In the genomic region with DNA sequence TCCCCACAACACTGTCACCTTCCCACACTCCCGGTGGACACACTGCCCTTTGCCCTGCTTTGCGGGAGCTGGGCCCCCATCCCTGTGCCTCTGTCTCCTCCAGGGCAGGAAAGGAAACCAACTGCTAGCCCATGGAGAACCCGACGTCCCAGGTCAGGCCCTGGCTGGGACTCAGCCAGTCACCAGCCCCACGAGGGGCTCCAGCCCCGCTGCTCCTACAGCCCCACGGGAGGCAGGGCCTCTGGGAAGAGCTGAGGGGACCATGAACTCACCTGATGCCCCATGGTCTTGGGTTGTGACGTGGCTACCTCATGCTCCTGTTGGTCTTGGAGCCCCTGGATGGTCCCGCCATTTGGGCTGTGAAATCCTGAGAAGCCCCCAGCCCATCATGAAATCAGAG, we compare ENCODE assay signal across 5 cellular contexts. TPM values are rescaled to one million over a fixed set of nuclear protein-coding genes. Genes with fewer than 3 reads are reported as not detected.
A peak's percentile ranks its signal among the peaks of the same experiment; 100 is the strongest.
DNase-seq lines count a peak whose midpoint lies in the region; ATAC-seq, FAIRE-seq and TF ChIP-seq lines count a peak whose summit lies in the region.
"Not testable (repeated sequence)": the region's sequence is repeated elsewhere in the genome, so short reads cannot be mapped to it uniquely, and the experiment has no call there.

No MANE protein-coding gene starts in this region.

- intact Hi-C loops in kidney (cut with DNase I); lower lobe of right lung (cut with DNase I); posterior vena cava (cut with DNase I); upper lobe of right lung (cut with DNase I): not testable (repeated sequence)

- H3K27me3 ChIP-seq in lower lobe of right lung (ENCODE audit: low read depth); upper lobe of right lung: not testable (repeated sequence)

- DNase-seq in kidney (peak; percentile 18), lower lobe of right lung (peak; percentile 40), mesenteric fat pad (ENCODE audit: low spot score) (peak; percentile 86), posterior vena cava (ENCODE audit: low spot score) (peak; percentile 50), upper lobe of right lung (peak; percentile 61)

- FAIRE-seq in kidney (lab: Jason Lieb, UNC): not testable (repeated sequence)

- not testable (repeated sequence) for TF ChIP-seq CTCF in kidney (IDR thresholded peaks at IDR 0.05; ENCODE audit: borderline replicate concordance, extremely low read depth, insufficient read depth); lower lobe of right lung (IDR thresholded peaks at IDR 0.05); upper lobe of right lung (IDR thresholded peaks at IDR 0.05)

- not testable (repeated sequence) for H3K9me3 ChIP-seq in kidney (ENCODE audit: control insufficient read depth in 1 of 2, low read length in 2 of 2); lower lobe of right lung; upper lobe of right lung

- H3K4me1 ChIP-seq in kidney (ENCODE audit: control insufficient read depth in 1 of 2, insufficient read depth in 1 of 2, low read depth in 1 of 2, low read length in 2 of 2); lower lobe of right lung; upper lobe of right lung: not testable (repeated sequence)

- H3K27ac ChIP-seq in kidney (ENCODE audit: low read depth in 2 of 2, low read length in 2 of 2); lower lobe of right lung; upper lobe of right lung: not testable (repeated sequence)

- not testable (repeated sequence) for H3K9ac ChIP-seq in kidney (ENCODE audit: low read length in 2 of 2)

- H3K4me3 ChIP-seq in kidney (ENCODE audit: low read length in 2 of 2); lower lobe of right lung; upper lobe of right lung: not testable (repeated sequence)

- not testable (repeated sequence) for ATAC-seq in lower lobe of right lung, upper lobe of right lung

- H3K36me3 ChIP-seq in kidney (ENCODE audit: control insufficient read depth in 1 of 2, insufficient read depth in 2 of 2, low read length in 2 of 2); lower lobe of right lung; upper lobe of right lung: not testable (repeated sequence)

RNA-seq across cellular contexts. Expression of a gene that starts 33.6 kb away (rescaled TPM):
- total RNA-seq in kidney (25.4 TPM), lower lobe of right lung (30.1 TPM), mesenteric fat pad (19.1 TPM), posterior vena cava (10 to 100 TPM; 20.7 to 20.9 TPM), upper lobe of right lung (29.0 TPM)
- polyA plus RNA-seq in kidney (ENCODE audit: insufficient read depth, low read depth, low replicate concordance): 60.9 TPM

Comparison
In these comparisons a context has a peak if more than half of its experiments do, and no peak if none do; other contexts are left out.
1. DNase-seq: peak in every context shown above with its lines; median percentile 86 in mesenteric fat pad; 61 in upper lobe of right lung; 50 in posterior vena cava; 40 in lower lobe of right lung; 18 in kidney.